In genomic region chr12:53625946-53626701, GRCh38 we compare ENCODE assay signal across 8 cellular contexts. TPM values are rescaled to one million over a fixed set of nuclear protein-coding genes. Genes with fewer than 3 reads are reported as not detected.
DNase-seq lines count a peak whose midpoint lies in the region; ATAC-seq lines count a peak whose summit lies in the region.

ATF7 (minus strand) TSS chr12:53626382; CDS start chr12:53601000, 25,382 bp downstream.

- H3K36me3 Mint-ChIP-seq in effector memory CD8-positive, alpha-beta T cell (ENCODE audit: insufficient read depth): peaks cover 15% of the 10 kb centered on the region

- H3K4me3 Mint-ChIP-seq in effector memory CD8-positive, alpha-beta T cell: peak within 1 kb of the TSS; percentile 96 to 98

- peak within 1 kb of the TSS; percentile 97 for H3K27ac Mint-ChIP-seq in effector memory CD8-positive, alpha-beta T cell

- no peaks in the 10 kb centered on the region for H3K27me3 Mint-ChIP-seq in effector memory CD8-positive, alpha-beta T cell

- DNase-seq in COLO668 (lab: John Stamatoyannopoulos, UW; ENCODE audit: unreplicated experiment) (peak; percentile 92), HT1080 (ENCODE audit: low read depth) (peak; percentile 97), NOMO-1 treated with DMSO at 0.1 percent for 48 hours (lab: John Stamatoyannopoulos, UW; ENCODE audit: unreplicated experiment) (peak; percentile 95), medulla oblongata (ENCODE audit: extremely low spot score) (peak; percentile 99)
- peak; percentile 93 to 96 for DNase-seq in activated CD8-positive, alpha-beta memory T cell treated with anti-CD3 and anti-CD28 coated beads for 4 hours (ENCODE audit: low read depth in 2 of 2)
- DNase-seq in effector memory CD8-positive, alpha-beta T cell: peak; percentile 99 to 100 (median 99)
- peak; percentile 97 for DNase-seq in stimulated activated CD8-positive, alpha-beta memory T cell treated with anti-CD3 and anti-CD28 coated beads, Interleukin-12 subunit alpha, Interleukin-12 subunit beta, amount 100 ng/mL, for 1 hour (ENCODE audit: low read depth)

- no peaks in the 10 kb centered on the region for H3K9me3 Mint-ChIP-seq in effector memory CD8-positive, alpha-beta T cell

- ATAC-seq in GM21360 (IDR thresholded peaks at IDR 0.05; ENCODE audit: unreplicated experiment): peak; percentile 92
- peak; percentile 94 for ATAC-seq in effector memory CD8-positive, alpha-beta T cell (replicated peaks)

- peaks cover 15 to 43% of the 10 kb centered on the region in 2 donors for H3K4me1 Mint-ChIP-seq in effector memory CD8-positive, alpha-beta T cell (ENCODE audit: low read depth in 2 of 2)

RNA-seq across cellular contexts. Expression of gene ATF7, which starts in this region (rescaled TPM):
- total RNA-seq in HT1080 (2014; rRNA removed; shearing (Covaris generic)): 3.7 and 8.5 TPM in 2 replicates
- polyA plus RNA-seq in HT1080 (2015; cell fraction: cytosol; rRNA removed): 14.8 and 19.0 TPM in 2 replicates
- polyA plus RNA-seq in HT1080 (2015; cell fraction: nucleus; rRNA removed): 19.0 and 23.5 TPM in 2 replicates

Comparison
In these comparisons a context has a peak if more than half of its experiments do, and no peak if none do; other contexts are left out.
1. Peak in every context shown above with its lines: DNase-seq and ATAC-seq.